ENCODE assay signal across 14 cellular contexts in genomic region chr6:84462697-84463096, GRCh38.
DNase-seq lines count a peak whose midpoint lies in the region; ATAC-seq, FAIRE-seq and TF ChIP-seq lines count a peak whose summit lies in the region.
"Had no signal": no experiment of that assay in that cellular context is flagged by ENCODE, and none has a peak within 500 bp of the region (broad histone marks: within the 10 kb centered on the region; RNA-seq: fewer than 3 reads in every experiment).

No MANE protein-coding gene starts in this region.

- no peak for TF ChIP-seq CTCF in MCF 10A (IDR thresholded peaks at IDR 0.05; ENCODE audit: unreplicated experiment)
- no peak for TF ChIP-seq CTCF in breast epithelium (IDR thresholded peaks at IDR 0.05)
- TF ChIP-seq CTCF in astrocyte (IDR thresholded peaks at IDR 0.05; ENCODE audit: insufficient read depth, low read depth, low read length): no peak
- TF ChIP-seq CTCF in fibroblast of villous mesenchyme (IDR thresholded peaks at IDR 0.05; ENCODE audit: insufficient read depth, low read depth, low read length): no peak
- no peak for TF ChIP-seq CTCF in right lobe of liver (IDR thresholded peaks at IDR 0.05)

- no peaks in the 10 kb centered on the region for H3K79me2 ChIP-seq in astrocyte (ENCODE audit: insufficient read depth, low read length)

- no peak for ATAC-seq in right lobe of liver
- ATAC-seq: activated CD8-positive, alpha-beta T cell treated with anti-CD3 and anti-CD28 coated beads, Interleukin-2, amount 10 ng/mL, durations not matched to agents 7 days and 5 days had no signal

- DNase-seq in MCF 10A (ENCODE audit: unreplicated experiment) (peak; percentile 18), breast epithelium (ENCODE audit: low spot score in 2 of 2) (no peak), astrocyte (ENCODE audit: low read depth) (peak; percentile 73), fibroblast of villous mesenchyme (ENCODE audit: low read depth) (peak; percentile 22), NCI-H1417 treated with DMSO at 0.1 percent for 48 hours (lab: John Stamatoyannopoulos, UW) (no peak), cerebellum (ENCODE audit: low spot score) (no peak), right lobe of liver (no peak)
- no peak for DNase-seq in activated naive CD4-positive, alpha-beta T cell treated with anti-CD3 and anti-CD28 coated beads for 36 hours
- DNase-seq: activated CD8-positive, alpha-beta T cell treated with anti-CD3 and anti-CD28 coated beads, Interleukin-2, amount 10 ng/mL, durations not matched to agents 7 days and 5 days; Karpas-422; NCI-H146 had no signal

- H3K4me3 ChIP-seq in breast epithelium (no peak overlapping the region), astrocyte (ENCODE audit: insufficient read depth, low read depth, low read length) (no peak overlapping the region), fibroblast of villous mesenchyme (ENCODE audit: low read depth, low read length) (no peak overlapping the region), right lobe of liver (no peak overlapping the region)

- no peaks in the 10 kb centered on the region for H4K20me1 ChIP-seq in astrocyte (ENCODE audit: insufficient read depth, low read length)

- no peaks in the 10 kb centered on the region for H3K4me1 ChIP-seq in breast epithelium
- H3K4me1 ChIP-seq in astrocyte (ENCODE audit: insufficient read depth, low read length): peaks cover 18% of the 10 kb centered on the region
- no peaks in the 10 kb centered on the region for H3K4me1 ChIP-seq in right lobe of liver

- H3K27ac ChIP-seq in breast epithelium (no peak overlapping the region), astrocyte (ENCODE audit: low read depth, low read length) (peak overlapping the region; percentile 70), right lobe of liver (no peak overlapping the region)
- H3K27ac ChIP-seq: 22Rv1, VCaP had no signal

- peak overlapping the region; percentile 3 for H3K9ac ChIP-seq in astrocyte (ENCODE audit: low read length)

- H3K9me3 Mint-ChIP-seq in MCF 10A (ENCODE audit: unreplicated experiment) (no peaks in the 10 kb centered on the region), astrocyte (ENCODE audit: unreplicated experiment) (no peaks in the 10 kb centered on the region)
- no peaks in the 10 kb centered on the region for H3K9me3 Mint-ChIP-seq in activated naive CD4-positive, alpha-beta T cell treated with anti-CD3 and anti-CD28 coated beads for 36 hours

- no peak for TF ChIP-seq POLR2A in breast epithelium (IDR thresholded peaks at IDR 0.05)
- TF ChIP-seq POLR2A in right lobe of liver (IDR thresholded peaks at IDR 0.05): no peak

- intact Hi-C loops in MCF 10A (cut with micrococcal nuclease) (no loop called here), breast epithelium (cut with DNase I; ENCODE audit: low total_unique reads) (no loop called here), right lobe of liver (cut with DNase I) (no loop called here)
- intact Hi-C loops in activated naive CD4-positive, alpha-beta T cell treated with anti-CD3 and anti-CD28 coated beads for 36 hours (cut with micrococcal nuclease): no loop called here

- H3K27ac Mint-ChIP-seq in MCF 10A (ENCODE audit: low read depth, unreplicated experiment) (peak overlapping the region; percentile 55), astrocyte (ENCODE audit: unreplicated experiment) (peak overlapping the region; percentile 77)
- no peak overlapping the region for H3K27ac Mint-ChIP-seq in activated naive CD4-positive, alpha-beta T cell treated with anti-CD3 and anti-CD28 coated beads for 36 hours
- H3K27ac Mint-ChIP-seq: activated CD8-positive, alpha-beta T cell treated with anti-CD3 and anti-CD28 coated beads, Interleukin-2, amount 10 ng/mL, durations not matched to agents 7 days and 5 days; progenitor cell of endocrine pancreas had no signal

- H3K27me3 ChIP-seq in breast epithelium (no peaks in the 10 kb centered on the region), astrocyte (ENCODE audit: insufficient read depth, low read length) (no peaks in the 10 kb centered on the region), right lobe of liver (no peaks in the 10 kb centered on the region)

- peak; percentile 94 for FAIRE-seq in astrocyte (lab: Jason Lieb, UNC)

- no peaks in the 10 kb centered on the region for H3K36me3 ChIP-seq in breast epithelium
- H3K36me3 ChIP-seq in astrocyte (ENCODE audit: insufficient read depth, low read length): no peaks in the 10 kb centered on the region
- no peaks in the 10 kb centered on the region for H3K36me3 ChIP-seq in right lobe of liver

- POLR2A ChIA-PET in MCF 10A (lab: Yijun Ruan, JAX): interaction anchor here (1.0 kb wide), 1 partner anchor 18 kb away, joined by 3 read pairs; no protein-coding TSS in a partner anchor

- CTCF ChIA-PET in MCF 10A (lab: Yijun Ruan, JAX): interaction anchor here (1.2 kb wide), 1 partner anchor 20 kb away, joined by 3 read pairs; no protein-coding TSS in a partner anchor
- CTCF ChIA-PET in activated naive CD4-positive, alpha-beta T cell treated with anti-CD3 and anti-CD28 coated beads for 36 hours (lab: Charles Lee): no interaction called here

- H3K36me3 Mint-ChIP-seq in MCF 10A (ENCODE audit: insufficient read depth, unreplicated experiment) (no peaks in the 10 kb centered on the region), astrocyte (ENCODE audit: low read depth, unreplicated experiment) (peaks cover 1% of the 10 kb centered on the region)
- no peaks in the 10 kb centered on the region for H3K36me3 Mint-ChIP-seq in activated naive CD4-positive, alpha-beta T cell treated with anti-CD3 and anti-CD28 coated beads for 36 hours (ENCODE audit: low read depth)

- H3K9me3 ChIP-seq in breast epithelium (no peaks in the 10 kb centered on the region), astrocyte (ENCODE audit: insufficient read depth, low read depth, low read length) (no peaks in the 10 kb centered on the region), right lobe of liver (no peaks in the 10 kb centered on the region)

- peak overlapping the region; percentile 59 for H3K4me2 ChIP-seq in astrocyte (ENCODE audit: low read length)

- peaks cover 24% of the 10 kb centered on the region for H3K4me1 Mint-ChIP-seq in MCF 10A (ENCODE audit: insufficient read depth, unreplicated experiment)
- H3K4me1 Mint-ChIP-seq in astrocyte (ENCODE audit: low read depth, unreplicated experiment): peaks cover 26% of the 10 kb centered on the region
- H3K4me1 Mint-ChIP-seq in activated naive CD4-positive, alpha-beta T cell treated with anti-CD3 and anti-CD28 coated beads for 36 hours (ENCODE audit: low read depth): no peaks in the 10 kb centered on the region

- H2AFZ ChIP-seq in astrocyte (ENCODE audit: low read depth, low read length): no peak overlapping the region

- H3K27me3 Mint-ChIP-seq in MCF 10A (ENCODE audit: insufficient read depth, unreplicated experiment): no peaks in the 10 kb centered on the region
- no peaks in the 10 kb centered on the region for H3K27me3 Mint-ChIP-seq in astrocyte (ENCODE audit: low read depth, unreplicated experiment)
- H3K27me3 Mint-ChIP-seq in activated naive CD4-positive, alpha-beta T cell treated with anti-CD3 and anti-CD28 coated beads for 36 hours (ENCODE audit: low read depth): no peaks in the 10 kb centered on the region
- H3K27me3 Mint-ChIP-seq: progenitor cell of endocrine pancreas had no signal

- BruUV-seq in MCF 10A (replicated peaks; lab: Mats Ljungman, UMichigan): no TSS peak

- H3K4me3 Mint-ChIP-seq in MCF 10A (ENCODE audit: unreplicated experiment) (no peak overlapping the region), astrocyte (ENCODE audit: unreplicated experiment) (no peak overlapping the region)
- H3K4me3 Mint-ChIP-seq in activated naive CD4-positive, alpha-beta T cell treated with anti-CD3 and anti-CD28 coated beads for 36 hours: no peak overlapping the region
- H3K4me3 Mint-ChIP-seq: activated CD8-positive, alpha-beta T cell treated with anti-CD3 and anti-CD28 coated beads, Interleukin-2, amount 10 ng/mL, durations not matched to agents 7 days and 5 days had no signal

- 67% methylated on average over 1 of the region's 1 CpG for WGBS in right lobe of liver (ENCODE audit: insufficient coverage, low coverage, low lambda C conversion rate, missing lambda C conversion rate)

Comparison
In these comparisons a context has a peak if more than half of its experiments do, and no peak if none do; other contexts are left out.
1. DNase-seq: peak in MCF 10A (single experiment), astrocyte (single experiment) and fibroblast of villous mesenchyme (single experiment); none in breast epithelium (0 of 2), NCI-H1417 treated with DMSO at 0.1 percent for 48 hours (single experiment), cerebellum (single experiment), activated naive CD4-positive, alpha-beta T cell treated with anti-CD3 and anti-CD28 coated beads for 36 hours (single experiment) and right lobe of liver (0 of 3).